11 cellular contexts compared by ENCODE assay signal in the genomic region with DNA sequence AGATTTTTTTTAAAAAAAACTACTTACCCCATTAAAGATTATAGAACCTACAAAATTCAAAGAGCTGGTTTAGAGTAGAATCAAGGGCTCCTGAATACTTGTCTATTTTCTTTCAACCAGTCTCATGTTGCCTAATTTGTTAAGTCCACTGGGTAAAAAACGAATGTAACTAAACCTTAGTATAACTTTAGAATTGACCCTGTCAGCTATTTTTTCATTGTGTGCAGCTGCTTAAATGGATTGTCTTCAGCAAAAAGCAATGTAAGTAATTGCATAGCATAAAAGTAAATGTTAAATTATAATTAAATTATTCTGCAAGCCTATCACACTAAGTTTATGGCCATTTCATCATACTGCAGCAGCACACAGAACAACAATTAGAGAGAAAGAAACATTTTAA.
"Had no signal": no experiment of that assay in that cellular context is flagged by ENCODE, and none has a peak within 500 bp of the region (broad histone marks: within the 10 kb centered on the region; RNA-seq: fewer than 3 reads in every experiment).

No MANE protein-coding gene starts in this region.

- FAIRE-seq: H1, H54 had no signal

- H2AFZ ChIP-seq: GM23248, GM23338 had no signal

- DNase-seq: GM23248, GOT3, H7, H9, HCEC 1CT, HFFc6 had no signal

- H3K4me2 ChIP-seq: GM23338 had no signal

- H3K27ac Mint-ChIP-seq: GM23338, H9, HFFc6 had no signal

- H3K4me1 ChIP-seq: HAP-1 had no signal

- H3K27ac ChIP-seq: GM23248 had no signal

- H3K36me3 ChIP-seq: HAP-1 had no signal

- ATAC-seq: GM23338, HCT116 had no signal

- H3K4me3 Mint-ChIP-seq: GM23338, H9, HFFc6 had no signal

- H3K4me1 Mint-ChIP-seq: GM23338, H9 had no signal

- H3K9me3 ChIP-seq: HAP-1 had no signal

- H3K4me3 ChIP-seq: GM23248, GM23338, HAP-1 had no signal

- H3K9me3 Mint-ChIP-seq: GM23338, H9, HFFc6 had no signal

- H3K9ac ChIP-seq: GM23248 had no signal
